14 cellular contexts compared by ENCODE assay signal in the genomic region with DNA sequence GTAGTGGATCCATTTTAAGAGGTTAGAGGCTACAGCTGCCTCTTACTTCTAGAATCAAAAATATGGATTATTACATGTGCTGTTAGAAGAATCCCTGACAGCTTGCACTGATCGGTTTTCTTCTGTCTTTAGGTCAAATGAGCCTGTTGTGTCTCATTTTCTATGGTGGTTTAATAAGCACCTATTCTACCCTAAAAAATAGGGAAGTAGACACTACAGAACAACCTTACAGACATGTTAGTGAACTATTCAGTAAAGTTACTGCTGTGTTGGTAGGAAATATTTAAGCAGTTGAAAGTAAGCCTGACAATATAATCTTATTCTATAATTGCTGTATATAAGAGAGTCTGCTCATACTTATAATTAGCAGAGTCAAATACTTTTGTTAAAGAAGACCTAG.
DNase-seq lines count a peak whose midpoint lies in the region; ATAC-seq lines count a peak whose summit lies in the region.
"Had no signal": no experiment of that assay in that cellular context is flagged by ENCODE, and none has a peak within 500 bp of the region (broad histone marks: within the 10 kb centered on the region; RNA-seq: fewer than 3 reads in every experiment).

No MANE protein-coding gene starts in this region.

- no peaks in the 10 kb centered on the region for H3K9me3 Mint-ChIP-seq in stimulated activated naive B cell treated with anti-CD40 and anti-IgM and Interleukin-4, amounts not matched to agents 10 μg/mL and 1 μg/mL and 100 μg/mL, for 72 hours
- H3K9me3 Mint-ChIP-seq: effector memory CD8-positive, alpha-beta T cell; naive thymus-derived CD4-positive, alpha-beta T cell had no signal

- no peak overlapping the region for H3K4me3 Mint-ChIP-seq in stimulated activated naive B cell treated with anti-CD40 and anti-IgM and Interleukin-4, amounts not matched to agents 10 μg/mL and 1 μg/mL and 100 μg/mL, for 72 hours
- H3K4me3 Mint-ChIP-seq: effector memory CD8-positive, alpha-beta T cell; naive thymus-derived CD4-positive, alpha-beta T cell; T-helper 17 cell had no signal

- H3K27ac Mint-ChIP-seq in stimulated activated naive B cell treated with anti-CD40 and anti-IgM and Interleukin-4, amounts not matched to agents 10 μg/mL and 1 μg/mL and 100 μg/mL, for 72 hours, result no peak overlapping the region
- H3K27ac Mint-ChIP-seq: effector memory CD8-positive, alpha-beta T cell; naive thymus-derived CD4-positive, alpha-beta T cell had no signal

- DNase-seq in stimulated activated naive B cell treated with anti-CD40 and anti-IgM and Interleukin-4, amounts not matched to agents 10 μg/mL and 1 μg/mL and 100 μg/mL, for 72 hours, result no peak
- DNase-seq in NCI-H1092 treated with DMSO at 0.1 percent for 48 hours (lab: John Stamatoyannopoulos, UW), result no peak
- DNase-seq in NCI-H2227 treated with DMSO at 0.1 percent for 48 hours (lab: John Stamatoyannopoulos, UW), result no peak
- no peak for DNase-seq in amygdala (lab: John Stamatoyannopoulos, UW)
- DNase-seq: activated gamma-delta T cell; effector memory CD8-positive, alpha-beta T cell; naive thymus-derived CD4-positive, alpha-beta T cell; NCI-H345; Peyer's patch; right lobe of liver; T-helper 17 cell had no signal

- H3K4me1 Mint-ChIP-seq in stimulated activated naive B cell treated with anti-CD40 and anti-IgM and Interleukin-4, amounts not matched to agents 10 μg/mL and 1 μg/mL and 100 μg/mL, for 72 hours, result peaks cover 12 to 19% of the 10 kb centered on the region in 2 donors

- H3K36me3 Mint-ChIP-seq in stimulated activated naive B cell treated with anti-CD40 and anti-IgM and Interleukin-4, amounts not matched to agents 10 μg/mL and 1 μg/mL and 100 μg/mL, for 72 hours, result peaks cover 4 to 8% of the 10 kb centered on the region in 2 donors

- peak; percentile 47 for ATAC-seq in GM19035 (IDR thresholded peaks at IDR 0.05; ENCODE audit: unreplicated experiment)
- peak; percentile 43 for ATAC-seq in GM21737 (IDR thresholded peaks at IDR 0.05; ENCODE audit: unreplicated experiment)
- ATAC-seq in HG03521 (IDR thresholded peaks at IDR 0.05; ENCODE audit: unreplicated experiment), result peak; percentile 41
- ATAC-seq in stimulated activated naive B cell treated with anti-CD40 and anti-IgM and Interleukin-4, amounts not matched to agents 10 μg/mL and 1 μg/mL and 100 μg/mL, for 72 hours (replicated peaks), result peak; percentile 66 to 80
- ATAC-seq: effector memory CD8-positive, alpha-beta T cell; naive thymus-derived CD4-positive, alpha-beta T cell; T-helper 17 cell had no signal

- no peaks in the 10 kb centered on the region for H3K27me3 Mint-ChIP-seq in stimulated activated naive B cell treated with anti-CD40 and anti-IgM and Interleukin-4, amounts not matched to agents 10 μg/mL and 1 μg/mL and 100 μg/mL, for 72 hours
- H3K27me3 Mint-ChIP-seq: effector memory CD8-positive, alpha-beta T cell; naive thymus-derived CD4-positive, alpha-beta T cell; T-helper 17 cell had no signal
